ENCODE assay signal across 21 cellular contexts in the genomic region with DNA sequence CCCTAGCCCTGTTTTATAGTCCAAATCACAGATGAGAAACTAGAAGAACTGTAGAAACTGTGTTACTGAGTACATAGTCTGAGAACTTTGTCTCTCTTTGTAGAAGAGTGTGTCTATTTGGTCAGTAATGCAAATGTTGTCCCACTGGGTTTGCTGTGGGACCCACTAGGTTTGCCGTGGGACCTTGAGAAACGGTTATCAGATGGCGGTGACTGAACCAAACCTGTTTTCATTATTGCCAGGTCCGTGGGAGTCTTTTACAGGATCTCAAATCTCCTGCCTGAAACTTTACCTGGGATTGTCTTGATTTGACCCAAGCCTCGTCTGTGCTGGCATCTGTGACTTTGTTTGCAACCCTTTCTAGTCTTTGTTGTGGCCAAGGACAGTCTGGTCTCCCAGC. TPM values are rescaled to one million over a fixed set of nuclear protein-coding genes. Genes with fewer than 3 reads are reported as not detected.
A peak's percentile ranks its signal among the peaks of the same experiment; 100 is the strongest.
DNase-seq lines count a peak whose midpoint lies in the region; ATAC-seq, FAIRE-seq and TF ChIP-seq lines count a peak whose summit lies in the region.
"Had no signal": no experiment of that assay in that cellular context is flagged by ENCODE, and none has a peak within 500 bp of the region (broad histone marks: within the 10 kb centered on the region; RNA-seq: fewer than 3 reads in every experiment).

No MANE protein-coding gene starts in this region.

- peaks cover 57 to 82% (median 69%) of the 10 kb centered on the region in 4 donors for H3K4me1 Mint-ChIP-seq in CD4-positive, alpha-beta memory T cell
- peaks cover 38 to 71% of the 10 kb centered on the region in 2 donors for H3K4me1 Mint-ChIP-seq in stimulated activated naive B cell treated with anti-CD40 and anti-IgM and Interleukin-4, amounts not matched to agents 10 μg/mL and 1 μg/mL and 100 μg/mL, for 72 hours

- H3K9me3 Mint-ChIP-seq in CD4-positive, alpha-beta memory T cell: peaks cover 0 to 3% (median 0%) of the 10 kb centered on the region in 8 donors
- no peaks in the 10 kb centered on the region for H3K9me3 Mint-ChIP-seq in stimulated activated naive B cell treated with anti-CD40 and anti-IgM and Interleukin-4, amounts not matched to agents 10 μg/mL and 1 μg/mL and 100 μg/mL, for 72 hours
- H3K9me3 Mint-ChIP-seq: activated T-helper 1 cell treated with anti-CD3 and anti-CD28 coated beads, Interleukin-12 subunit alpha, Interleukin-12 subunit beta, Interleukin-2, Interleukin-4 antibody, amounts not matched to agents 30 ng/mL and 10 ng/mL and 1 ng/mL, durations not matched to agents 14 hours and 24 hours and 36 hours had no signal

- no peaks in the 10 kb centered on the region for H3K27me3 Mint-ChIP-seq in CD4-positive, alpha-beta memory T cell
- no peaks in the 10 kb centered on the region for H3K27me3 Mint-ChIP-seq in stimulated activated naive B cell treated with anti-CD40 and anti-IgM and Interleukin-4, amounts not matched to agents 10 μg/mL and 1 μg/mL and 100 μg/mL, for 72 hours

- H3K4me1 ChIP-seq in CD4-positive, alpha-beta memory T cell (ENCODE audit: insufficient read depth, low read length): peaks cover 73% of the 10 kb centered on the region
- H3K4me1 ChIP-seq: colonic mucosa had no signal

- no peaks in the 10 kb centered on the region for H3K27me3 ChIP-seq in CD4-positive, alpha-beta memory T cell (ENCODE audit: insufficient read depth, low read length)
- no peaks in the 10 kb centered on the region for H3K27me3 ChIP-seq in WERI-Rb-1 (ENCODE audit: insufficient read depth, low read depth, severe bottlenecking)
- H3K27me3 ChIP-seq: body of pancreas, colonic mucosa, heart right ventricle, Peyer's patch, testis had no signal

- TF ChIP-seq CTCF in VCaP (conservative IDR thresholded peaks at IDR 0.05) (no peak), WERI-Rb-1 (IDR thresholded peaks at IDR 0.05; ENCODE audit: low read depth, low read length) (no peak)

- H3K27ac Mint-ChIP-seq in CD4-positive, alpha-beta memory T cell: peak overlapping the region; percentile 72 to 95 (median 89)
- H3K27ac Mint-ChIP-seq in stimulated activated naive B cell treated with anti-CD40 and anti-IgM and Interleukin-4, amounts not matched to agents 10 μg/mL and 1 μg/mL and 100 μg/mL, for 72 hours: peak overlapping the region; percentile 5

- H3K27ac ChIP-seq in CD4-positive, alpha-beta memory T cell (ENCODE audit: low read depth, low read length): no peak overlapping the region
- H3K27ac ChIP-seq in VCaP (peak overlapping the region; percentile 60), WERI-Rb-1 (no peak overlapping the region)
- H3K27ac ChIP-seq: colonic mucosa, Peyer's patch, testis had no signal

- no peak for FAIRE-seq in RCC 7860 (lab: Jason Lieb, UNC)
- FAIRE-seq: endometrium, HTR-8/SVneo had no signal

- POLR2A ChIA-PET in CD4-positive, alpha-beta memory T cell (lab: Charles Lee; ENCODE audit: partially characterized antibody): no interaction called here

- intact Hi-C loops in CD4-positive, alpha-beta memory T cell (cut with micrococcal nuclease): no loop called here

- ATAC-seq in left lobe of liver: peak; percentile 39
- no peak for ATAC-seq in stimulated activated naive B cell treated with anti-CD40 and anti-IgM and Interleukin-4, amounts not matched to agents 10 μg/mL and 1 μg/mL and 100 μg/mL, for 72 hours (replicated peaks)
- ATAC-seq: body of pancreas, heart right ventricle had no signal

- DNase-seq in CD4-positive, alpha-beta memory T cell: no peak
- DNase-seq in left lobe of liver (ENCODE audit: low spot score) (no peak), RCC 7860 (ENCODE audit: low spot score) (no peak), NCI-H1436 (lab: John Stamatoyannopoulos, UW) (no peak), WERI-Rb-1 (no peak)
- no peak for DNase-seq in stimulated activated naive B cell treated with anti-CD40 and anti-IgM and Interleukin-4, amounts not matched to agents 10 μg/mL and 1 μg/mL and 100 μg/mL, for 72 hours
- DNase-seq: body of pancreas; Caco-2; colonic mucosa; EL; heart right ventricle; NCI-H1092 treated with DMSO at 0.1 percent for 48 hours; NCI-H2081 treated with DMSO at 0.1 percent for 48 hours; NCI-H446 treated with DMSO at 0.1 percent for 48 hours; Peyer's patch; stimulated activated CD4-positive, alpha-beta T cell treated with anti-CD3 and anti-CD28 coated beads, Interleukin-12 subunit alpha, Interleukin-12 subunit beta, amount 100 ng/mL, for 4 hours; testis had no signal

- CTCF ChIA-PET in CD4-positive, alpha-beta memory T cell (lab: Charles Lee; ENCODE audit: partially characterized antibody): interaction anchor here (1.0 kb wide), 2 partner anchors 9 to 46 kb away, joined by 3 to 6 read pairs; no protein-coding TSS in a partner anchor

- no peaks in the 10 kb centered on the region for H3K36me3 ChIP-seq in CD4-positive, alpha-beta memory T cell (ENCODE audit: insufficient read depth, low read length)
- no peaks in the 10 kb centered on the region for H3K36me3 ChIP-seq in WERI-Rb-1
- H3K36me3 ChIP-seq: colonic mucosa, heart right ventricle, Peyer's patch had no signal

- H3K36me3 Mint-ChIP-seq in CD4-positive, alpha-beta memory T cell: peaks cover 5 to 9% of the 10 kb centered on the region in 2 donors
- H3K36me3 Mint-ChIP-seq in stimulated activated naive B cell treated with anti-CD40 and anti-IgM and Interleukin-4, amounts not matched to agents 10 μg/mL and 1 μg/mL and 100 μg/mL, for 72 hours: peaks cover 9 to 25% of the 10 kb centered on the region in 2 donors

- H3K4me3 Mint-ChIP-seq in CD4-positive, alpha-beta memory T cell: peak overlapping the region in 7 of 8 donors; percentile 40 to 85 (median 71)
- H3K4me3 Mint-ChIP-seq in stimulated activated naive B cell treated with anti-CD40 and anti-IgM and Interleukin-4, amounts not matched to agents 10 μg/mL and 1 μg/mL and 100 μg/mL, for 72 hours: no peak overlapping the region

- H3K4me3 ChIP-seq in CD4-positive, alpha-beta memory T cell (ENCODE audit: low read length in 2 of 2): no peak overlapping the region
- H3K4me3 ChIP-seq in WERI-Rb-1 (ENCODE audit: low read depth, low read length): no peak overlapping the region
- H3K4me3 ChIP-seq: body of pancreas, colonic mucosa, heart right ventricle, Peyer's patch, testis had no signal

- no peaks in the 10 kb centered on the region for H3K9me3 ChIP-seq in CD4-positive, alpha-beta memory T cell (ENCODE audit: control insufficient read depth in 1 of 2, low read length in 2 of 2)
- H3K9me3 ChIP-seq in WERI-Rb-1 (ENCODE audit: severe bottlenecking): no peaks in the 10 kb centered on the region
- H3K9me3 ChIP-seq: body of pancreas, Caco-2, colonic mucosa, heart right ventricle, Peyer's patch, testis had no signal

RNA-seq across cellular contexts. Expression of a gene that starts 41.5 kb away (rescaled TPM):
- 10 to 100 TPM; 14.5 to 16.1 TPM for total RNA-seq in CD4-positive, alpha-beta memory T cell
- 1 to 10 TPM; 3.1 to 5.3 TPM for polyA plus RNA-seq in CD4-positive, alpha-beta memory T cell
- 24.0 TPM for total RNA-seq in left lobe of liver

RNA-seq across cellular contexts. Expression of a gene that starts 43.9 kb away (rescaled TPM):
- total RNA-seq in CD4-positive, alpha-beta memory T cell: 10 to 100 TPM; 22.4 to 25.3 TPM
- polyA plus RNA-seq in CD4-positive, alpha-beta memory T cell: 10 to 100 TPM; 15.4 to 30.8 TPM
- total RNA-seq in left lobe of liver: 19.4 TPM

Comparison
In these comparisons a context has a peak if more than half of its experiments do, and no peak if none do; other contexts are left out.
1. H3K4me3 Mint-ChIP-seq: peak in CD4-positive, alpha-beta memory T cell (7 of 8); none in stimulated activated naive B cell treated with anti-CD40 and anti-IgM and Interleukin-4, amounts not matched to agents 10 μg/mL and 1 μg/mL and 100 μg/mL, for 72 hours (0 of 2).